18 cellular contexts compared by ENCODE assay signal in the genomic region with DNA sequence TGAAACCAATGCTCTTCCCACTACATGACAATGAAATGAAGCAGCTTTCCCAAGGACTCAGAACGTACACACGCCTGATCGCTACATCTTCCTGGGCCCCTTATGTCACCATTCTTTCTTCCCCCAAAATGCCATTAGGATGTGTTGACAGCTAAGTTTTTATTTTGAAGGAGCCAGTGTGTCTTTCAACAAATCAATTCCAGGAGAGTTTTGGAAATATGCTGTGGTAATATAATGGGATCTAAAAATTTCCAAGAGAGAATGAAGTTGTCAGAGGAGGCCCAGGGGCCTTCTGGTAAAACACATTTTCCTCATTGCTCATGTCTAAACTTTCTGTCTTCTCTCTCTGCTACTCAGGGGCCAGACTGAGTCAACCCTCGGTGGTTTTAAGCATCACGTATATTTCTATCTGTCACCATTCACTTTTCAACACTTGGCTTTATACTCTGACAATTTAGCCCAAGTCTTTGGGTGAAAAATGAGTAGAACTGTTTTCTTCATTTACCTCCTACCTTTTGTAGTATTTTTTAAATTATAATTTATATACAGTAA.
A peak's percentile ranks its signal among the peaks of the same experiment; 100 is the strongest.
DNase-seq lines count a peak whose midpoint lies in the region; ATAC-seq, FAIRE-seq and TF ChIP-seq lines count a peak whose summit lies in the region.
"Had no signal": no experiment of that assay in that cellular context is flagged by ENCODE, and none has a peak within 500 bp of the region (broad histone marks: within the 10 kb centered on the region; RNA-seq: fewer than 3 reads in every experiment).

No MANE protein-coding gene starts in this region.

- FAIRE-seq in astrocyte (lab: Jason Lieb, UNC) = peak; percentile 54
- FAIRE-seq: G401.6, GM12892 had no signal

- H3K36me3 ChIP-seq in astrocyte (ENCODE audit: insufficient read depth, low read length) (no peaks in the 10 kb centered on the region), osteoblast (ENCODE audit: insufficient read depth, low read length) (no peaks in the 10 kb centered on the region)
- H3K36me3 ChIP-seq: BE2C had no signal

- no peak for ATAC-seq in foreskin keratinocyte

- H3K4me1 Mint-ChIP-seq in HFFc6 (ENCODE audit: low read depth) (peaks cover 68% of the 10 kb centered on the region), astrocyte (ENCODE audit: low read depth, unreplicated experiment) (peaks cover 20% of the 10 kb centered on the region)
- H3K4me1 Mint-ChIP-seq: CD4-positive, alpha-beta memory T cell had no signal

- peaks cover 31% of the 10 kb centered on the region for H3K4me1 ChIP-seq in astrocyte (ENCODE audit: insufficient read depth, low read length)
- peaks cover 45% of the 10 kb centered on the region for H3K4me1 ChIP-seq in osteoblast (ENCODE audit: insufficient read depth, low read length)
- peaks cover 26% of the 10 kb centered on the region for H3K4me1 ChIP-seq in foreskin keratinocyte
- H3K4me1 ChIP-seq: BE2C had no signal

- H3K36me3 Mint-ChIP-seq in HFFc6 (ENCODE audit: low read depth) (peaks cover 5% of the 10 kb centered on the region), astrocyte (ENCODE audit: low read depth, unreplicated experiment) (no peaks in the 10 kb centered on the region)
- H3K36me3 Mint-ChIP-seq: CD4-positive, alpha-beta memory T cell had no signal

- no peaks in the 10 kb centered on the region for H3K9me3 ChIP-seq in astrocyte (ENCODE audit: insufficient read depth, low read depth, low read length)
- no peaks in the 10 kb centered on the region for H3K9me3 ChIP-seq in osteoblast (ENCODE audit: low read depth, low read length)
- H3K9me3 ChIP-seq: BE2C had no signal

- H3K27me3 Mint-ChIP-seq in HFFc6 (ENCODE audit: insufficient read depth) (peaks cover 2% of the 10 kb centered on the region; the same call in 1 of the 2 replicates), astrocyte (ENCODE audit: low read depth, unreplicated experiment) (no peaks in the 10 kb centered on the region)

- H3K4me2 ChIP-seq in astrocyte (ENCODE audit: low read length) (no peak overlapping the region), osteoblast (ENCODE audit: insufficient read depth, low read length) (no peak overlapping the region)

- DNase-seq in AG08395 (ENCODE audit: low spot score) (peak; percentile 48), HFFc6 (peak; percentile 35), astrocyte (ENCODE audit: low read depth) (no peak), osteoblast (ENCODE audit: insufficient read length, low spot score, missing footprints) (no peak), DMS53 (lab: John Stamatoyannopoulos, UW) (no peak), foreskin keratinocyte (no peak), medulla oblongata (ENCODE audit: extremely low spot score) (no peak)
- DNase-seq: BE2C; CD4-positive, alpha-beta memory T cell; DMS79 treated with DMSO at 0.1 percent for 48 hours; EL; HCEC 1CT; KBM-7 had no signal

- H4K20me1 ChIP-seq in astrocyte (ENCODE audit: insufficient read depth, low read length) (no peaks in the 10 kb centered on the region), osteoblast (ENCODE audit: insufficient read depth, low read length) (no peaks in the 10 kb centered on the region)

- H3K27ac ChIP-seq in astrocyte (ENCODE audit: low read depth, low read length) = no peak overlapping the region
- H3K27ac ChIP-seq in osteoblast (ENCODE audit: low read depth, low read length) = peak overlapping the region; percentile 35
- no peak overlapping the region for H3K27ac ChIP-seq in foreskin keratinocyte
- H3K27ac ChIP-seq: 22Rv1, C4-2B, HL-60 had no signal

- H3K79me2 ChIP-seq in astrocyte (ENCODE audit: insufficient read depth, low read length) = no peaks in the 10 kb centered on the region
- no peaks in the 10 kb centered on the region for H3K79me2 ChIP-seq in osteoblast (ENCODE audit: insufficient read depth, low read length)

- H3K9me3 Mint-ChIP-seq in HFFc6 (no peaks in the 10 kb centered on the region), astrocyte (ENCODE audit: unreplicated experiment) (no peaks in the 10 kb centered on the region)
- H3K9me3 Mint-ChIP-seq: CD4-positive, alpha-beta memory T cell had no signal

- H3K4me3 Mint-ChIP-seq in HFFc6 = no peak overlapping the region
- H3K4me3 Mint-ChIP-seq in astrocyte (ENCODE audit: unreplicated experiment) = no peak overlapping the region
- H3K4me3 Mint-ChIP-seq: CD4-positive, alpha-beta memory T cell had no signal

- TF ChIP-seq CTCF in HFFc6 (IDR thresholded peaks at IDR 0.05) (no peak), astrocyte (IDR thresholded peaks at IDR 0.05; ENCODE audit: insufficient read depth, low read depth, low read length) (no peak), osteoblast (IDR thresholded peaks at IDR 0.05; ENCODE audit: extremely low read depth, low read depth, low read length) (no peak), foreskin keratinocyte (conservative IDR thresholded peaks at IDR 0.05) (no peak)

- no peak overlapping the region for H3K9ac ChIP-seq in astrocyte (ENCODE audit: low read length)

- H3K27ac Mint-ChIP-seq in HFFc6 = peak overlapping the region; percentile 49
- H3K27ac Mint-ChIP-seq in astrocyte (ENCODE audit: unreplicated experiment) = no peak overlapping the region
- H3K27ac Mint-ChIP-seq: CD4-positive, alpha-beta memory T cell had no signal

- H2AFZ ChIP-seq in astrocyte (ENCODE audit: low read depth, low read length) = no peak overlapping the region
- peak overlapping the region; percentile 3 for H2AFZ ChIP-seq in osteoblast (ENCODE audit: low read length)

- no peaks in the 10 kb centered on the region for H3K27me3 ChIP-seq in astrocyte (ENCODE audit: insufficient read depth, low read length)
- H3K27me3 ChIP-seq in osteoblast (ENCODE audit: insufficient read depth, low read length) = no peaks in the 10 kb centered on the region
- H3K27me3 ChIP-seq in foreskin keratinocyte = no peaks in the 10 kb centered on the region
- H3K27me3 ChIP-seq: BE2C had no signal

- no peak overlapping the region for H3K4me3 ChIP-seq in astrocyte (ENCODE audit: insufficient read depth, low read depth, low read length)
- H3K4me3 ChIP-seq in osteoblast (ENCODE audit: insufficient read depth, low read length) = no peak overlapping the region

Comparison
In these comparisons a context has a peak if more than half of its experiments do, and no peak if none do; other contexts are left out.
1. DNase-seq: peak in AG08395 (single experiment) and HFFc6 (single experiment); none in astrocyte (single experiment), osteoblast (single experiment), DMS53 (single experiment), foreskin keratinocyte (0 of 2) and medulla oblongata (single experiment).